7 cellular contexts compared by ENCODE assay signal in the genomic region with DNA sequence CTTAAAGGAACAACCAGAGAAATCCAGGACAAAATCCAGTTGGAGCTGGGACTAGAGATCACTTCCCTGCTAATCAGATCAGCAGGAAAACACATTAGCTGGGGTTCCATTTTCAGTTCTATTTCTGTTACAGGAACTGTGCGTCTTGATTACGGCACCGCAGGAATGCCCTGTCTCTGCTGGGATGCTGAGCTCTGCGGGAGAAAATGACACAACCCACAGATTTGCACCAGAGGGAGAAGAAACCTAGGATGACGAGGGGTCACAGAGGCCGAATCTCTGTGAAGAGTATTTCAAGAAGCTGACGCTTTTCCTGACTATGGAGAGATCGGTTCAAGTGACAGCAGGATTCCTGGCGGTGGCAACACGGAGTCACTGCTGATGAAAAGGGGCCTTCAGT. TPM values are rescaled to one million over a fixed set of nuclear protein-coding genes. Genes with fewer than 3 reads are reported as not detected.
"Had no signal": no experiment of that assay in that cellular context is flagged by ENCODE, and none has a peak within 500 bp of the region (broad histone marks: within the 10 kb centered on the region; RNA-seq: fewer than 3 reads in every experiment).

No MANE protein-coding gene starts in this region.

RNA-seq across cellular contexts. Expression of gene RSPH10B, which starts 40.2 kb away (rescaled TPM):
- total RNA-seq: GM23248, H4, H7 had no signal
- polyA plus RNA-seq: GM23248 had no signal

RNA-seq across cellular contexts. Expression of gene OCM, which starts 49.7 kb away (rescaled TPM):
- total RNA-seq: GM23248, GM23338, H1, H4, H7, H9, HFFc6 had no signal
- polyA plus RNA-seq: GM23248, H1 had no signal
